In the genomic region with DNA sequence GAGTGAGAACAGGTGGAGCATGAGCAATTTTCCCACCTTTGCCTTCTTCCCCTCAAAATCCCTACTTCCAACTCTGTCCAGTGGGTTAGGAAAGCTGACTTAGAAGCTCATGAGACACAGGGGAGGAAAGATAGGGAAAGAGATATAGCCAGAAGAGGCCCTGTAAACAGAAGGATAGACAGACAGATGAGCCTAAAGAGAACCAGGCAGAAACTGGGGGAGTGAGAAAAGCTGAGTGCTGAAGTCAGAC, we compare ENCODE assay signal across 1 cellular context.
TF ChIP-seq lines count a peak whose summit lies in the region.

No MANE protein-coding gene starts in this region.

TF ChIP-seq in A549, 52 proteins besides CTCF, POLR2A, EP300 and RAD21:
- TF ChIP-seq, protein P1, sequence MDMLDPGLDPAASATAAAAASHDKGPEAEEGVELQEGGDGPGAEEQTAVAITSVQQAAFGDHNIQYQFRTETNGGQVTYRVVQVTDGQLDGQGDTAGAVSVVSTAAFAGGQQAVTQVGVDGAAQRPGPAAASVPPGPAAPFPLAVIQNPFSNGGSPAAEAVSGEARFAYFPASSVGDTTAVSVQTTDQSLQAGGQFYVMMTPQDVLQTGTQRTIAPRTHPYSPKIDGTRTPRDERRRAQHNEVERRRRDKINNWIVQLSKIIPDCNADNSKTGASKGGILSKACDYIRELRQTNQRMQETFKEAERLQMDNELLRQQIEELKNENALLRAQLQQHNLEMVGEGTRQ (IDR thresholded peaks at IDR 0.05), result no peak
- TF ChIP-seq HOXB5 (CRISPR knock-in tag; IDR thresholded peaks at IDR 0.05) (no peak), E2F6 (IDR thresholded peaks at IDR 0.05; ENCODE audit: borderline replicate concordance, low read depth) (0 out of 2 replicates have a peak, but pooled peaks have one; percentile 5), CBX8 (IDR thresholded peaks at IDR 0.05) (no peak), EHF (CRISPR knock-in tag; IDR thresholded peaks at IDR 0.05) (no peak)
- TF ChIP-seq, protein P2, sequence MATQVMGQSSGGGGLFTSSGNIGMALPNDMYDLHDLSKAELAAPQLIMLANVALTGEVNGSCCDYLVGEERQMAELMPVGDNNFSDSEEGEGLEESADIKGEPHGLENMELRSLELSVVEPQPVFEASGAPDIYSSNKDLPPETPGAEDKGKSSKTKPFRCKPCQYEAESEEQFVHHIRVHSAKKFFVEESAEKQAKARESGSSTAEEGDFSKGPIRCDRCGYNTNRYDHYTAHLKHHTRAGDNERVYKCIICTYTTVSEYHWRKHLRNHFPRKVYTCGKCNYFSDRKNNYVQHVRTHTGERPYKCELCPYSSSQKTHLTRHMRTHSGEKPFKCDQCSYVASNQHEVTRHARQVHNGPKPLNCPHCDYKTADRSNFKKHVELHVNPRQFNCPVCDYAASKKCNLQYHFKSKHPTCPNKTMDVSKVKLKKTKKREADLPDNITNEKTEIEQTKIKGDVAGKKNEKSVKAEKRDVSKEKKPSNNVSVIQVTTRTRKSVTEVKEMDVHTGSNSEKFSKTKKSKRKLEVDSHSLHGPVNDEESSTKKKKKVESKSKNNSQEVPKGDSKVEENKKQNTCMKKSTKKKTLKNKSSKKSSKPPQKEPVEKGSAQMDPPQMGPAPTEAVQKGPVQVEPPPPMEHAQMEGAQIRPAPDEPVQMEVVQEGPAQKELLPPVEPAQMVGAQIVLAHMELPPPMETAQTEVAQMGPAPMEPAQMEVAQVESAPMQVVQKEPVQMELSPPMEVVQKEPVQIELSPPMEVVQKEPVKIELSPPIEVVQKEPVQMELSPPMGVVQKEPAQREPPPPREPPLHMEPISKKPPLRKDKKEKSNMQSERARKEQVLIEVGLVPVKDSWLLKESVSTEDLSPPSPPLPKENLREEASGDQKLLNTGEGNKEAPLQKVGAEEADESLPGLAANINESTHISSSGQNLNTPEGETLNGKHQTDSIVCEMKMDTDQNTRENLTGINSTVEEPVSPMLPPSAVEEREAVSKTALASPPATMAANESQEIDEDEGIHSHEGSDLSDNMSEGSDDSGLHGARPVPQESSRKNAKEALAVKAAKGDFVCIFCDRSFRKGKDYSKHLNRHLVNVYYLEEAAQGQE (IDR thresholded peaks at IDR 0.05), result no peak
